ENCODE assay signal across 13 cellular contexts in the genomic region with DNA sequence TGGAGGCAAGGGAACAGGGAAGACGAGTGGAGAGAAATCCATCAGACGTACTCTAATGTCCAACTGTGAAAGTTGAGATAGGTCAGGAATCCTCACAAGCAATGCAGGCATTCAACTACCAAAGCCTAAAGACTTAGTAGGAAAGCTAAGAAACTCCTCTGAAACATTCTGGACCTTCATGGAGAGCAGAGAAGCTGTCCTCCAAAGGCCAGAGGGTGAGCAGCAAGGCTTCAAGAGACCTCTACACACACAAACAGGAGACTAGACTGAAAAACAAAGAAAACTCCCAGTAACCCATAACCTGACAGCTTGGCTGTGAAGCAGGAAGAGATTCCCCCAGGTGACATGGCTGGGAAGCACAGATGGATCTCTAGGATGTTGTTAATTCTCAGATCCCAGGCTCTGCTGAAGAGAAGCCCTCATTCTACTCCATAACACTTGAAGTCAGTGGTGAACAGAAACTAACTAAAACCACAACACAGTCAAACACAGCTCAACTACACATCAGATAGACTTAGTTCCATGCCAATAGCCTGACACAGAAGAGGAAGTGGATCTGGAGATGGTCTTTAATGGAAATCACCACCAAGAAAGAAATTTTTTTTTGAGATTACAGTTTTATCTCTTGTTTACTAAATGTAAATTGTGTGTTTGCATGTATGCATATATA. TPM values are rescaled to one million over a fixed set of nuclear protein-coding genes. Genes with fewer than 3 reads are reported as not detected.
DNase-seq lines count a peak whose midpoint lies in the region; ATAC-seq, FAIRE-seq and TF ChIP-seq lines count a peak whose summit lies in the region.
"Had no signal": no experiment of that assay in that cellular context is flagged by ENCODE, and none has a peak within 500 bp of the region (broad histone marks: within the 10 kb centered on the region; RNA-seq: fewer than 3 reads in every experiment).

No MANE protein-coding gene starts in this region.

- intact Hi-C loops in vagina (cut with DNase I), result no loop called here
- intact Hi-C loops in adrenal gland (cut with DNase I), result no loop called here

- H3K36me3 ChIP-seq in vagina (no peaks in the 10 kb centered on the region), adrenal gland (replicated peaks in 1 of 2) (no peaks in the 10 kb centered on the region)
- H3K36me3 ChIP-seq: tibial artery had no signal

- H3K4me1 Mint-ChIP-seq in T-helper 2 cell treated with Interferon-gamma antibody and Interleukin-4, amounts not matched to agents 5 μg/mL and 100 μg/mL, for 36 hours (ENCODE audit: low read depth), result peaks cover 19% of the 10 kb centered on the region

- H3K27me3 ChIP-seq in vagina (no peaks in the 10 kb centered on the region), adrenal gland (no peaks in the 10 kb centered on the region)

- H3K27ac ChIP-seq in vagina, result no peak overlapping the region
- no peak overlapping the region for H3K27ac ChIP-seq in adrenal gland
- H3K27ac ChIP-seq: C4-2B, tibial artery had no signal

- peak overlapping the region; percentile 15 for H3K4me3 Mint-ChIP-seq in T-helper 2 cell treated with Interferon-gamma antibody and Interleukin-4, amounts not matched to agents 5 μg/mL and 100 μg/mL, for 36 hours

- DNase-seq in GM12891 (ENCODE audit: insufficient read length, low spot score), result no peak
- no peak for DNase-seq in T-helper 2 cell treated with Interferon-gamma antibody and Interleukin-4, amounts not matched to agents 5 μg/mL and 100 μg/mL, for 36 hours (ENCODE audit: low spot score)
- DNase-seq in vagina (ENCODE audit: extremely low spot score in 2 of 2), result no peak
- no peak for DNase-seq in activated effector memory CD4-positive, alpha-beta T cell treated with anti-CD3 and anti-CD28 coated beads, Interleukin-2, amount 50 U/mL, for 16 hours
- no peak for DNase-seq in HEK293T (ENCODE audit: extremely low spot score)
- no peak for DNase-seq in adrenal gland
- DNase-seq: mesenchymal stem cell, NCI-H2227 treated with DMSO at 0.1 percent for 48 hours, tibial artery had no signal

- no peak for TF ChIP-seq POLR2A in GM12891 (IDR thresholded peaks at IDR 0.05; ENCODE audit: low read depth, low read length)
- TF ChIP-seq POLR2A in vagina (IDR thresholded peaks at IDR 0.05), result no peak
- no peak for TF ChIP-seq POLR2A in adrenal gland (IDR thresholded peaks at IDR 0.05)

- peak; percentile 67 for FAIRE-seq in GM12891 (lab: Jason Lieb, UNC)
- FAIRE-seq: H1 had no signal

- no peaks in the 10 kb centered on the region for H3K36me3 Mint-ChIP-seq in T-helper 2 cell treated with Interferon-gamma antibody and Interleukin-4, amounts not matched to agents 5 μg/mL and 100 μg/mL, for 36 hours (ENCODE audit: low read depth)

- POLR2A ChIA-PET in HEK293T (lab: Yijun Ruan, JAX), result no interaction called here

- peaks cover 26% of the 10 kb centered on the region for H3K27me3 Mint-ChIP-seq in T-helper 2 cell treated with Interferon-gamma antibody and Interleukin-4, amounts not matched to agents 5 μg/mL and 100 μg/mL, for 36 hours (ENCODE audit: low read depth)

- ATAC-seq in GM21360 (IDR thresholded peaks at IDR 0.05; ENCODE audit: unreplicated experiment), result peak; percentile 98
- peak; percentile 69 for ATAC-seq in HG03108 (IDR thresholded peaks at IDR 0.05; ENCODE audit: unreplicated experiment)

- no peak for TF ChIP-seq CTCF in vagina (IDR thresholded peaks at IDR 0.05)
- TF ChIP-seq CTCF in adrenal gland (IDR thresholded peaks at IDR 0.05), result no peak

- CTCF ChIA-PET in HEK293T (lab: Yijun Ruan, JAX), result no interaction called here

- H3K4me3 ChIP-seq in vagina (no peak overlapping the region), adrenal gland (no peak overlapping the region)
- H3K4me3 ChIP-seq: tibial artery had no signal

- WGBS in adrenal gland, 4 donors, result 74 to 81% (median 78%) methylated on average over 2 of the region's 2 CpGs

- H3K9me3 Mint-ChIP-seq in T-helper 2 cell treated with Interferon-gamma antibody and Interleukin-4, amounts not matched to agents 5 μg/mL and 100 μg/mL, for 36 hours, result peaks cover 5% of the 10 kb centered on the region

- no peaks in the 10 kb centered on the region for H3K9me3 ChIP-seq in vagina
- no peaks in the 10 kb centered on the region for H3K9me3 ChIP-seq in adrenal gland (replicated peaks in 1 of 3)
- H3K9me3 ChIP-seq: tibial artery had no signal

- no peaks in the 10 kb centered on the region for H3K4me1 ChIP-seq in vagina
- no peaks in the 10 kb centered on the region for H3K4me1 ChIP-seq in adrenal gland (replicated peaks in 1 of 2)
- H3K4me1 ChIP-seq: tibial artery had no signal

- peak overlapping the region; percentile 16 for H3K27ac Mint-ChIP-seq in T-helper 2 cell treated with Interferon-gamma antibody and Interleukin-4, amounts not matched to agents 5 μg/mL and 100 μg/mL, for 36 hours

TF ChIP-seq in GM12891, 5 proteins besides CTCF, POLR2A, EP300 and RAD21:
- TF ChIP-seq SPI1 (IDR thresholded peaks at IDR 0.05; ENCODE audit: low read depth, low read length) (peak; percentile 98), POU2F2 (IDR thresholded peaks at IDR 0.05; ENCODE audit: low read depth, low read length) (no peak), PAX5 (IDR thresholded peaks at IDR 0.05; ENCODE audit: insufficient read depth, low read length, severe bottlenecking) (no peak), POLR2AphosphoS5 (IDR thresholded peaks at IDR 0.05; ENCODE audit: low read depth, low read length) (no peak), TAF1 (IDR thresholded peaks at IDR 0.05; ENCODE audit: low read depth, low read length) (no peak)

TF ChIP-seq in HEK293T, 16 proteins besides CTCF, POLR2A, EP300 and RAD21:
- TF ChIP-seq SP1 (IDR thresholded peaks at IDR 0.05) (no peak), LEF1 (IDR thresholded peaks at IDR 0.05; ENCODE audit: borderline replicate concordance) (no peak)

RNA-seq across cellular contexts. Expression of gene LYZ, which starts 23.2 kb away (rescaled TPM):
- polyA plus RNA-seq in GM12891 (2012; ENCODE audit: low read depth, missing spikeins), result not detected
- total RNA-seq in vagina, result 15.2 TPM
- total RNA-seq in adrenal gland, result 10 to 100 TPM in 7 of 8 donors, 1 to 10 TPM in 1; 8.2 to 98.5 (median 39.5) TPM
- 10 to 100 TPM; 11.3 to 30.0 (median 25.6) TPM for polyA plus RNA-seq in adrenal gland
- total RNA-seq: H1 had no signal
- polyA plus RNA-seq: H1 had no signal

RNA-seq across cellular contexts. Expression of gene YEATS4, which starts 34.6 kb away (rescaled TPM):
- 24.5 TPM for polyA plus RNA-seq in GM12891 (2012; ENCODE audit: low read depth, missing spikeins)
- total RNA-seq in vagina (6.1 TPM), adrenal gland (10 to 100 TPM in 7 of 8 donors, 1 to 10 TPM in 1; 5.6 to 57.9 (median 21.5) TPM)
- 10 to 100 TPM in 1 of 3 donors, 1 to 10 TPM in 2; 7.2 to 13.5 (median 9.3) TPM for polyA plus RNA-seq in adrenal gland
